1 cellular context compared by ENCODE assay signal in the genomic region with DNA sequence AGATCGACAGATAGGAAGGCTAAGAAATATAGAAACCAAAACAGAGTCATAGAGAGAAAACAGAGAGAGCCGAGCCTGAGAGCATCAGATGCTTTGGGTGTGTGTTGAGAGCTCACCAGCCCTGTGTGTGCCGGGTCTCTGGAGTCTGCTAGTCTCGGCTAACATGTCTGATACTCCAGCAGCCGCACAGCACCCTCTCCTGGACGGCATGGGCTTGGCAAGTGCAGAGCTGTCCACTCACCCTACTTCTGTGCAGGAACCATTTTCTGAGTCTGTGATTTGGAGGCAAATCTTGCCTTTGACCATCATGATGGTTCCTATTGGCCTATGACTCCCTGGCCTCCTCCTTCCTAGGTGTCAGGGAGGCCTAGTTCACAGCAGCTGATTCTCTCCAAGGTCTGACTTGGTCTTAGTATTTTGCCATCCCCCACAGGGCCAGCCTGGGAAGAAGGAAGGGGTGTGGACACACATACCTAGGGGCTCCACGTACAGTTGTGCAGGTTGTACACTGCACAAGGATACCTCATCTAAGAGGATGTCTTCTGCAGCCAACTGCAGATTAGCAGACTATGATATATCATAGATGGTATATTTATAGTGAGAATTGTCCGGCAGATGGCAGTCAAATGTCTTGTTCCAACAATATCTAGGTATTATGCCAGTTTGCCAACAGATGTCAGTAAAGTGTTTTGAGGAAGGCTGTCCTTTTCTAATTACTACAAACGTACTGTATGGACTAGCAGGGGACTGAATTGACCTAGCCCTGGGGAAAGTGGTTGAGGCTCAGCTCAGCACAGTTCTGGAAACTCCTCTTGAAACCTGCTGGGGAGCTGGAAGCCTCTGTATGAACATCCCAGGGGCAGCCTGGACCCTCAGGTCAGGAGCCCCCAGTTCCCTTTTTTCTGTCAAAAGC.
TF ChIP-seq lines count a peak whose summit lies in the region.

No MANE protein-coding gene starts in this region.

TF ChIP-seq in GM12878, 131 proteins besides CTCF, POLR2A, EP300 and RAD21 (continued from another document and continues in another):
- no peak for TF ChIP-seq CBX3 (IDR thresholded peaks at IDR 0.05; ENCODE audit: borderline replicate concordance, low read depth)
- peak; percentile 90 for TF ChIP-seq YY1 (IDR thresholded peaks at IDR 0.05; ENCODE audit: low read depth, low read length)
- 0 out of 2 replicates have a peak, but pooled peaks have one; percentile 30 for TF ChIP-seq ZNF592 (IDR thresholded peaks at IDR 0.05)
- TF ChIP-seq SMAD1 (IDR thresholded peaks at IDR 0.05; ENCODE audit: low read depth, partially characterized antibody) = no peak
- no peak for TF ChIP-seq ZNF217 (IDR thresholded peaks at IDR 0.05)
- TF ChIP-seq KDM1A (IDR thresholded peaks at IDR 0.05; ENCODE audit: borderline replicate concordance) = no peak
- TF ChIP-seq RCOR1 (conservative IDR thresholded peaks at IDR 0.05; ENCODE audit: low read depth, low read length) = 0 out of 2 replicates have a peak, but pooled peaks have one; percentile 21
- TF ChIP-seq PAX5 (IDR thresholded peaks at IDR 0.05; ENCODE audit: borderline replicate concordance, low read depth, low read length) = no peak
- TF ChIP-seq ZBTB40 (IDR thresholded peaks at IDR 0.05; ENCODE audit: borderline replicate concordance) = no peak
- no peak for TF ChIP-seq TBL1XR1 (IDR thresholded peaks at IDR 0.05; ENCODE audit: low read depth, low read length)
- TF ChIP-seq, protein P1, sequence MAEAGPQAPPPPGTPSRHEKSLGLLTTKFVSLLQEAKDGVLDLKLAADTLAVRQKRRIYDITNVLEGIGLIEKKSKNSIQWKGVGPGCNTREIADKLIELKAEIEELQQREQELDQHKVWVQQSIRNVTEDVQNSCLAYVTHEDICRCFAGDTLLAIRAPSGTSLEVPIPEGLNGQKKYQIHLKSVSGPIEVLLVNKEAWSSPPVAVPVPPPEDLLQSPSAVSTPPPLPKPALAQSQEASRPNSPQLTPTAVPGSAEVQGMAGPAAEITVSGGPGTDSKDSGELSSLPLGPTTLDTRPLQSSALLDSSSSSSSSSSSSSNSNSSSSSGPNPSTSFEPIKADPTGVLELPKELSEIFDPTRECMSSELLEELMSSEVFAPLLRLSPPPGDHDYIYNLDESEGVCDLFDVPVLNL (IDR thresholded peaks at IDR 0.05; ENCODE audit: low read depth, low read length) = no peak
- TF ChIP-seq, protein P2, sequence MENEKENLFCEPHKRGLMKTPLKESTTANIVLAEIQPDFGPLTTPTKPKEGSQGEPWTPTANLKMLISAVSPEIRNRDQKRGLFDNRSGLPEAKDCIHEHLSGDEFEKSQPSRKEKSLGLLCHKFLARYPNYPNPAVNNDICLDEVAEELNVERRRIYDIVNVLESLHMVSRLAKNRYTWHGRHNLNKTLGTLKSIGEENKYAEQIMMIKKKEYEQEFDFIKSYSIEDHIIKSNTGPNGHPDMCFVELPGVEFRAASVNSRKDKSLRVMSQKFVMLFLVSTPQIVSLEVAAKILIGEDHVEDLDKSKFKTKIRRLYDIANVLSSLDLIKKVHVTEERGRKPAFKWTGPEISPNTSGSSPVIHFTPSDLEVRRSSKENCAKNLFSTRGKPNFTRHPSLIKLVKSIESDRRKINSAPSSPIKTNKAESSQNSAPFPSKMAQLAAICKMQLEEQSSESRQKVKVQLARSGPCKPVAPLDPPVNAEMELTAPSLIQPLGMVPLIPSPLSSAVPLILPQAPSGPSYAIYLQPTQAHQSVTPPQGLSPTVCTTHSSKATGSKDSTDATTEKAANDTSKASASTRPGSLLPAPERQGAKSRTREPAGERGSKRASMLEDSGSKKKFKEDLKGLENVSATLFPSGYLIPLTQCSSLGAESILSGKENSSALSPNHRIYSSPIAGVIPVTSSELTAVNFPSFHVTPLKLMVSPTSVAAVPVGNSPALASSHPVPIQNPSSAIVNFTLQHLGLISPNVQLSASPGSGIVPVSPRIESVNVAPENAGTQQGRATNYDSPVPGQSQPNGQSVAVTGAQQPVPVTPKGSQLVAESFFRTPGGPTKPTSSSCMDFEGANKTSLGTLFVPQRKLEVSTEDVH (IDR thresholded peaks at IDR 0.05; ENCODE audit: low read depth, partially characterized antibody) = no peak
- TF ChIP-seq JUND (IDR thresholded peaks at IDR 0.05; ENCODE audit: low read depth, low read length) = no peak
- no peak for TF ChIP-seq ZNF274 (IDR thresholded peaks at IDR 0.05; ENCODE audit: insufficient read depth, insufficient read length)
- TF ChIP-seq HSF1 (IDR thresholded peaks at IDR 0.05; ENCODE audit: low read depth, low read length) = no peak
- no peak for TF ChIP-seq TAF1 (IDR thresholded peaks at IDR 0.05; ENCODE audit: borderline replicate concordance, low read depth, low read length)
- peak; percentile 25; the same call in 1 of the 2 replicates for TF ChIP-seq LARP7 (IDR thresholded peaks at IDR 0.05)
- no peak for TF ChIP-seq GABPA (IDR thresholded peaks at IDR 0.05; ENCODE audit: low read depth)
- no peak for TF ChIP-seq CREM (IDR thresholded peaks at IDR 0.05; ENCODE audit: low read depth)
- peak; percentile 70; the same call in 1 of the 2 replicates for TF ChIP-seq CHD2 (IDR thresholded peaks at IDR 0.05; ENCODE audit: borderline replicate concordance, low read depth, low read length)
- TF ChIP-seq TCF12 (IDR thresholded peaks at IDR 0.05; ENCODE audit: low read depth, low read length) = no peak
- no peak for TF ChIP-seq RELA (IDR thresholded peaks at IDR 0.05; ENCODE audit: borderline replicate concordance, partially characterized antibody)
- 0 out of 3 replicates have a peak, but pooled peaks have one; percentile 25 for TF ChIP-seq POU2F2 (IDR thresholded peaks at IDR 0.05; ENCODE audit: borderline replicate concordance, low read depth, low read length)
- TF ChIP-seq, protein P3, sequence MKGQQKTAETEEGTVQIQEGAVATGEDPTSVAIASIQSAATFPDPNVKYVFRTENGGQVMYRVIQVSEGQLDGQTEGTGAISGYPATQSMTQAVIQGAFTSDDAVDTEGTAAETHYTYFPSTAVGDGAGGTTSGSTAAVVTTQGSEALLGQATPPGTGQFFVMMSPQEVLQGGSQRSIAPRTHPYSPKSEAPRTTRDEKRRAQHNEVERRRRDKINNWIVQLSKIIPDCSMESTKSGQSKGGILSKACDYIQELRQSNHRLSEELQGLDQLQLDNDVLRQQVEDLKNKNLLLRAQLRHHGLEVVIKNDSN (IDR thresholded peaks at IDR 0.05; ENCODE audit: borderline replicate concordance, extremely low read length, insufficient read depth, low read depth, low read length) = no peak
- peak; percentile 32; the same call in 1 of the 2 replicates for TF ChIP-seq HCFC1 (IDR thresholded peaks at IDR 0.05; ENCODE audit: low read length)
- TF ChIP-seq RFX5 (IDR thresholded peaks at IDR 0.05; ENCODE audit: low read depth, low read length) = no peak
- no peak for TF ChIP-seq NFXL1 (IDR thresholded peaks at IDR 0.05; ENCODE audit: borderline replicate concordance)
- TF ChIP-seq ASH2L (IDR thresholded peaks at IDR 0.05; ENCODE audit: borderline replicate concordance, low read depth) = no peak
- TF ChIP-seq MAX (IDR thresholded peaks at IDR 0.05; ENCODE audit: low read depth, low read length) = 0 out of 2 replicates have a peak, but pooled peaks have one; percentile 44
- no peak for TF ChIP-seq MXI1 (IDR thresholded peaks at IDR 0.05; ENCODE audit: low read depth, low read length)
- TF ChIP-seq WRNIP1 (IDR thresholded peaks at IDR 0.05; ENCODE audit: borderline replicate concordance, low read depth, low read length) = 0 out of 2 replicates have a peak, but pooled peaks have one; percentile 96
- TF ChIP-seq PML (IDR thresholded peaks at IDR 0.05; ENCODE audit: low read length) = no peak
- TF ChIP-seq, protein P4, sequence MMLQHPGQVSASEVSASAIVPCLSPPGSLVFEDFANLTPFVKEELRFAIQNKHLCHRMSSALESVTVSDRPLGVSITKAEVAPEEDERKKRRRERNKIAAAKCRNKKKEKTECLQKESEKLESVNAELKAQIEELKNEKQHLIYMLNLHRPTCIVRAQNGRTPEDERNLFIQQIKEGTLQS (IDR thresholded peaks at IDR 0.05; ENCODE audit: borderline replicate concordance, extremely low read depth, low read depth, low read length) = no peak
